Comparison of ENCODE assay signal across 1 cellular context in the genomic region with DNA sequence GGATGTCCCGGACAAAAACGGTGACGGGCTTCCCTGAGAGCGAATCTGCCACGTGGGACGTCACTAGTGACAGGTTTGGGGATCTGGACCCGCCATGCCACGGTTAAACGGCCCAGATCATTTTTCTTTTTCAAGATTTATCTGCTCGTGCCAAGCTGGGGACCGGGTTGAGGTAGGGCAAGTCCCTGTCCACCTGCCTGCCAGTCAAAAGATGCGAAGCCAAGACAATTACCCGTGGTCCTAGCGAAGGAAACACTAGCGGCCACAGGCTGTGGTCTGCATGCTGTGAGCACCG.
TF ChIP-seq lines count a peak whose summit lies in the region.

No MANE protein-coding gene starts in this region.

TF ChIP-seq in IMR-90, 13 proteins besides CTCF, POLR2A, EP300 and RAD21 (continued from another document):
- no peak for TF ChIP-seq ELK1 (IDR thresholded peaks at IDR 0.05; ENCODE audit: borderline replicate concordance, low read depth, low read length)
- TF ChIP-seq USF2 (IDR thresholded peaks at IDR 0.05; ENCODE audit: low read depth, low read length) = no peak
